1 cellular context compared by ENCODE assay signal in the genomic region with DNA sequence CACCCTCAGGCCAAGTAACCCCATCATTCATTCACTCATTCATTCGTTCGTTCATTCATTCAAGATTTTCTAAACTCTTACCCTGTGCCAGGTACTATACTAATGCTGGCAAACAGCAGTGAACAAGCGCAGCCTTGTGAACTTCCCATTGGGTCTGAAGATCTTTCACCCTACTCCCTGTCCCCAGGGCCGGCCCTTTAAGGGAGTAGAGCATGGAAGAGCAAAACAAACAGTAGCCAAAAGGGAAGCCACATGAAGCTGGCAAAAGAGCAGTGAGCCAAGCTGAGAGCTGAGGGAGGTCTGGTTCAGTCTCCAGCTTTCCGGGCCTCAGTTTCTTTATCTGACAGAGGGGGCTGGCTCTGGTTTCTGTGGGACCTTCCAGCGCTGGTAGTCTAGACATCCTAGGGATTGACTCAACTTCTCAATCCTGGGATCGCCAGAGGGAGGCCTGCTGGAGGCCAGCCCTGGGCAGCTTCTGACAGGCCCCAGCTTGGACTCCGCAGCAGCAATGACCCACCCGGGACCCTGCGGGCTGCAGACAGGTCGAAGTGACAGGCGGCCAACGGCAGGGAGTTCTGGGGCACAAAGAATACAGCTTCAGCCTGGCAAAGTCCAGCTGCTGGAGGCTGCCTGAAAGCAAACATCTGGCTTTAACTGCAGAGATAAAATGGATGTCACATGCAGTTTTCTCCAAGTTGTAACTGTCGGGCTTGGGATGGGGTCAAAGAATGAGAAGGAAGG.
A peak's percentile ranks its signal among the peaks of the same experiment; 100 is the strongest.
TF ChIP-seq lines count a peak whose summit lies in the region.

No MANE protein-coding gene starts in this region.

TF ChIP-seq in HepG2, 621 proteins besides CTCF, POLR2A, EP300 and RAD21:
- TF ChIP-seq, protein P1, sequence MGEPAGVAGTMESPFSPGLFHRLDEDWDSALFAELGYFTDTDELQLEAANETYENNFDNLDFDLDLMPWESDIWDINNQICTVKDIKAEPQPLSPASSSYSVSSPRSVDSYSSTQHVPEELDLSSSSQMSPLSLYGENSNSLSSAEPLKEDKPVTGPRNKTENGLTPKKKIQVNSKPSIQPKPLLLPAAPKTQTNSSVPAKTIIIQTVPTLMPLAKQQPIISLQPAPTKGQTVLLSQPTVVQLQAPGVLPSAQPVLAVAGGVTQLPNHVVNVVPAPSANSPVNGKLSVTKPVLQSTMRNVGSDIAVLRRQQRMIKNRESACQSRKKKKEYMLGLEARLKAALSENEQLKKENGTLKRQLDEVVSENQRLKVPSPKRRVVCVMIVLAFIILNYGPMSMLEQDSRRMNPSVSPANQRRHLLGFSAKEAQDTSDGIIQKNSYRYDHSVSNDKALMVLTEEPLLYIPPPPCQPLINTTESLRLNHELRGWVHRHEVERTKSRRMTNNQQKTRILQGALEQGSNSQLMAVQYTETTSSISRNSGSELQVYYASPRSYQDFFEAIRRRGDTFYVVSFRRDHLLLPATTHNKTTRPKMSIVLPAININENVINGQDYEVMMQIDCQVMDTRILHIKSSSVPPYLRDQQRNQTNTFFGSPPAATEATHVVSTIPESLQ (CRISPR knock-in tag; conservative IDR thresholded peaks at IDR 0.05): no peak
- TF ChIP-seq XRCC5 (optimal IDR thresholded peaks at IDR 0.05; ENCODE audit: low read length) (peak; percentile 9), ZNF781 (CRISPR knock-in tag; IDR thresholded peaks at IDR 0.05; ENCODE audit: borderline replicate concordance, not compliant biosample characterization) (peak; percentile 27), ZMYM4 (CRISPR knock-in tag; IDR thresholded peaks at IDR 0.05) (0 out of 2 replicates have a peak, but pooled peaks have one; percentile 14), ZNF431 (CRISPR knock-in tag; IDR thresholded peaks at IDR 0.05; ENCODE audit: borderline replicate concordance, low read depth) (no peak), SOX5 (CRISPR knock-in tag; IDR thresholded peaks at IDR 0.05; ENCODE audit: borderline replicate concordance) (no peak), ZBTB7A (CRISPR knock-in tag; IDR thresholded peaks at IDR 0.05) (no peak), AHR (CRISPR knock-in tag; IDR thresholded peaks at IDR 0.05) (no peak), ZNF205 (CRISPR knock-in tag; IDR thresholded peaks at IDR 0.05) (no peak), RFX1 (IDR thresholded peaks at IDR 0.05) (no peak), CC2D1A (CRISPR knock-in tag; IDR thresholded peaks at IDR 0.05) (no peak), HNF4A (CRISPR knock-in tag; IDR thresholded peaks at IDR 0.05) (peak; percentile 56), ZBTB1 (CRISPR knock-in tag; IDR thresholded peaks at IDR 0.05; ENCODE audit: borderline replicate concordance) (no peak), HNRNPL (IDR thresholded peaks at IDR 0.05; ENCODE audit: low read depth, low read length) (peak; percentile 61; the same call in 1 of the 2 replicates), HDAC1 (CRISPR knock-in tag; IDR thresholded peaks at IDR 0.05) (0 out of 2 replicates have a peak, but pooled peaks have one; percentile 23), KMT2A (CRISPR knock-in tag; IDR thresholded peaks at IDR 0.05) (peak; percentile 48), NFKBIZ (CRISPR knock-in tag; IDR thresholded peaks at IDR 0.05) (no peak), HOXA3 (CRISPR knock-in tag; IDR thresholded peaks at IDR 0.05) (peak; percentile 39; the same call in 1 of the 2 replicates), ZNF292 (CRISPR knock-in tag; IDR thresholded peaks at IDR 0.05; ENCODE audit: borderline replicate concordance, low read depth) (peak; percentile 84; the same call in 1 of the 2 replicates), ZSCAN22 (CRISPR knock-in tag; IDR thresholded peaks at IDR 0.05) (no peak), SALL1 (CRISPR knock-in tag; IDR thresholded peaks at IDR 0.05) (peak; percentile 41; the same call in 1 of the 2 replicates), SKI (IDR thresholded peaks at IDR 0.05; ENCODE audit: partially characterized antibody) (peak; percentile 11), ZBTB38 (CRISPR knock-in tag; IDR thresholded peaks at IDR 0.05) (peak; percentile 77; the same call in 1 of the 2 replicates)
- TF ChIP-seq, protein P2, sequence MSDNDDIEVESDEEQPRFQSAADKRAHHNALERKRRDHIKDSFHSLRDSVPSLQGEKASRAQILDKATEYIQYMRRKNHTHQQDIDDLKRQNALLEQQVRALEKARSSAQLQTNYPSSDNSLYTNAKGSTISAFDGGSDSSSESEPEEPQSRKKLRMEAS (IDR thresholded peaks at IDR 0.05): 0 out of 2 replicates have a peak, but pooled peaks have one; percentile 29
- TF ChIP-seq, protein P3, sequence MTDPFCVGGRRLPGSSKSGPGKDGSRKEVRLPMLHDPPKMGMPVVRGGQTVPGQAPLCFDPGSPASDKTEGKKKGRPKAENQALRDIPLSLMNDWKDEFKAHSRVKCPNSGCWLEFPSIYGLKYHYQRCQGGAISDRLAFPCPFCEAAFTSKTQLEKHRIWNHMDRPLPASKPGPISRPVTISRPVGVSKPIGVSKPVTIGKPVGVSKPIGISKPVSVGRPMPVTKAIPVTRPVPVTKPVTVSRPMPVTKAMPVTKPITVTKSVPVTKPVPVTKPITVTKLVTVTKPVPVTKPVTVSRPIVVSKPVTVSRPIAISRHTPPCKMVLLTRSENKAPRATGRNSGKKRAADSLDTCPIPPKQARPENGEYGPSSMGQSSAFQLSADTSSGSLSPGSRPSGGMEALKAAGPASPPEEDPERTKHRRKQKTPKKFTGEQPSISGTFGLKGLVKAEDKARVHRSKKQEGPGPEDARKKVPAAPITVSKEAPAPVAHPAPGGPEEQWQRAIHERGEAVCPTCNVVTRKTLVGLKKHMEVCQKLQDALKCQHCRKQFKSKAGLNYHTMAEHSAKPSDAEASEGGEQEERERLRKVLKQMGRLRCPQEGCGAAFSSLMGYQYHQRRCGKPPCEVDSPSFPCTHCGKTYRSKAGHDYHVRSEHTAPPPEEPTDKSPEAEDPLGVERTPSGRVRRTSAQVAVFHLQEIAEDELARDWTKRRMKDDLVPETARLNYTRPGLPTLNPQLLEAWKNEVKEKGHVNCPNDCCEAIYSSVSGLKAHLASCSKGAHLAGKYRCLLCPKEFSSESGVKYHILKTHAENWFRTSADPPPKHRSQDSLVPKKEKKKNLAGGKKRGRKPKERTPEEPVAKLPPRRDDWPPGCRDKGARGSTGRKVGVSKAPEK (CRISPR knock-in tag; IDR thresholded peaks at IDR 0.05; ENCODE audit: borderline replicate concordance): 0 out of 2 replicates have a peak, but pooled peaks have one; percentile 35
- TF ChIP-seq, protein P4, sequence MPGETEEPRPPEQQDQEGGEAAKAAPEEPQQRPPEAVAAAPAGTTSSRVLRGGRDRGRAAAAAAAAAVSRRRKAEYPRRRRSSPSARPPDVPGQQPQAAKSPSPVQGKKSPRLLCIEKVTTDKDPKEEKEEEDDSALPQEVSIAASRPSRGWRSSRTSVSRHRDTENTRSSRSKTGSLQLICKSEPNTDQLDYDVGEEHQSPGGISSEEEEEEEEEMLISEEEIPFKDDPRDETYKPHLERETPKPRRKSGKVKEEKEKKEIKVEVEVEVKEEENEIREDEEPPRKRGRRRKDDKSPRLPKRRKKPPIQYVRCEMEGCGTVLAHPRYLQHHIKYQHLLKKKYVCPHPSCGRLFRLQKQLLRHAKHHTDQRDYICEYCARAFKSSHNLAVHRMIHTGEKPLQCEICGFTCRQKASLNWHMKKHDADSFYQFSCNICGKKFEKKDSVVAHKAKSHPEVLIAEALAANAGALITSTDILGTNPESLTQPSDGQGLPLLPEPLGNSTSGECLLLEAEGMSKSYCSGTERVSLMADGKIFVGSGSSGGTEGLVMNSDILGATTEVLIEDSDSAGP (CRISPR knock-in tag; IDR thresholded peaks at IDR 0.05; ENCODE audit: borderline replicate concordance): peak; percentile 70
- TF ChIP-seq, protein P5, sequence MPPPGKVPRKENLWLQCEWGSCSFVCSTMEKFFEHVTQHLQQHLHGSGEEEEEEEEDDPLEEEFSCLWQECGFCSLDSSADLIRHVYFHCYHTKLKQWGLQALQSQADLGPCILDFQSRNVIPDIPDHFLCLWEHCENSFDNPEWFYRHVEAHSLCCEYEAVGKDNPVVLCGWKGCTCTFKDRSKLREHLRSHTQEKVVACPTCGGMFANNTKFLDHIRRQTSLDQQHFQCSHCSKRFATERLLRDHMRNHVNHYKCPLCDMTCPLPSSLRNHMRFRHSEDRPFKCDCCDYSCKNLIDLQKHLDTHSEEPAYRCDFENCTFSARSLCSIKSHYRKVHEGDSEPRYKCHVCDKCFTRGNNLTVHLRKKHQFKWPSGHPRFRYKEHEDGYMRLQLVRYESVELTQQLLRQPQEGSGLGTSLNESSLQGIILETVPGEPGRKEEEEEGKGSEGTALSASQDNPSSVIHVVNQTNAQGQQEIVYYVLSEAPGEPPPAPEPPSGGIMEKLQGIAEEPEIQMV (CRISPR knock-in tag; IDR thresholded peaks at IDR 0.05; ENCODE audit: low read depth): no peak
- TF ChIP-seq, protein P6, sequence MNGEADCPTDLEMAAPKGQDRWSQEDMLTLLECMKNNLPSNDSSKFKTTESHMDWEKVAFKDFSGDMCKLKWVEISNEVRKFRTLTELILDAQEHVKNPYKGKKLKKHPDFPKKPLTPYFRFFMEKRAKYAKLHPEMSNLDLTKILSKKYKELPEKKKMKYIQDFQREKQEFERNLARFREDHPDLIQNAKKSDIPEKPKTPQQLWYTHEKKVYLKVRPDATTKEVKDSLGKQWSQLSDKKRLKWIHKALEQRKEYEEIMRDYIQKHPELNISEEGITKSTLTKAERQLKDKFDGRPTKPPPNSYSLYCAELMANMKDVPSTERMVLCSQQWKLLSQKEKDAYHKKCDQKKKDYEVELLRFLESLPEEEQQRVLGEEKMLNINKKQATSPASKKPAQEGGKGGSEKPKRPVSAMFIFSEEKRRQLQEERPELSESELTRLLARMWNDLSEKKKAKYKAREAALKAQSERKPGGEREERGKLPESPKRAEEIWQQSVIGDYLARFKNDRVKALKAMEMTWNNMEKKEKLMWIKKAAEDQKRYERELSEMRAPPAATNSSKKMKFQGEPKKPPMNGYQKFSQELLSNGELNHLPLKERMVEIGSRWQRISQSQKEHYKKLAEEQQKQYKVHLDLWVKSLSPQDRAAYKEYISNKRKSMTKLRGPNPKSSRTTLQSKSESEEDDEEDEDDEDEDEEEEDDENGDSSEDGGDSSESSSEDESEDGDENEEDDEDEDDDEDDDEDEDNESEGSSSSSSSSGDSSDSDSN (CRISPR knock-in tag; IDR thresholded peaks at IDR 0.05): peak; percentile 51; the same call in 1 of the 2 replicates
- TF ChIP-seq, protein P7, sequence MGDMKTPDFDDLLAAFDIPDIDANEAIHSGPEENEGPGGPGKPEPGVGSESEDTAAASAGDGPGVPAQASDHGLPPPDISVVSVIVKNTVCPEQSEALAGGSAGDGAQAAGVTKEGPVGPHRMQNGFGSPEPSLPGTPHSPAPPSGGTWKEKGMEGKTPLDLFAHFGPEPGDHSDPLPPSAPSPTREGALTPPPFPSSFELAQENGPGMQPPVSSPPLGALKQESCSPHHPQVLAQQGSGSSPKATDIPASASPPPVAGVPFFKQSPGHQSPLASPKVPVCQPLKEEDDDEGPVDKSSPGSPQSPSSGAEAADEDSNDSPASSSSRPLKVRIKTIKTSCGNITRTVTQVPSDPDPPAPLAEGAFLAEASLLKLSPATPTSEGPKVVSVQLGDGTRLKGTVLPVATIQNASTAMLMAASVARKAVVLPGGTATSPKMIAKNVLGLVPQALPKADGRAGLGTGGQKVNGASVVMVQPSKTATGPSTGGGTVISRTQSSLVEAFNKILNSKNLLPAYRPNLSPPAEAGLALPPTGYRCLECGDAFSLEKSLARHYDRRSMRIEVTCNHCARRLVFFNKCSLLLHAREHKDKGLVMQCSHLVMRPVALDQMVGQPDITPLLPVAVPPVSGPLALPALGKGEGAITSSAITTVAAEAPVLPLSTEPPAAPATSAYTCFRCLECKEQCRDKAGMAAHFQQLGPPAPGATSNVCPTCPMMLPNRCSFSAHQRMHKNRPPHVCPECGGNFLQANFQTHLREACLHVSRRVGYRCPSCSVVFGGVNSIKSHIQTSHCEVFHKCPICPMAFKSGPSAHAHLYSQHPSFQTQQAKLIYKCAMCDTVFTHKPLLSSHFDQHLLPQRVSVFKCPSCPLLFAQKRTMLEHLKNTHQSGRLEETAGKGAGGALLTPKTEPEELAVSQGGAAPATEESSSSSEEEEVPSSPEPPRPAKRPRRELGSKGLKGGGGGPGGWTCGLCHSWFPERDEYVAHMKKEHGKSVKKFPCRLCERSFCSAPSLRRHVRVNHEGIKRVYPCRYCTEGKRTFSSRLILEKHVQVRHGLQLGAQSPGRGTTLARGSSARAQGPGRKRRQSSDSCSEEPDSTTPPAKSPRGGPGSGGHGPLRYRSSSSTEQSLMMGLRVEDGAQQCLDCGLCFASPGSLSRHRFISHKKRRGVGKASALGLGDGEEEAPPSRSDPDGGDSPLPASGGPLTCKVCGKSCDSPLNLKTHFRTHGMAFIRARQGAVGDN (CRISPR knock-in tag; IDR thresholded peaks at IDR 0.05): peak; percentile 74
